In genomic region chr22:23626286-23626975, GRCh38 we compare ENCODE assay signal across 2 cellular contexts.
TF ChIP-seq lines count a peak whose summit lies in the region.

No MANE protein-coding gene starts in this region.

TF ChIP-seq in HepG2, 621 proteins besides CTCF, POLR2A, EP300 and RAD21:
- no peak for TF ChIP-seq ZSCAN9 (CRISPR knock-in tag; IDR thresholded peaks at IDR 0.05; ENCODE audit: borderline replicate concordance)
- TF ChIP-seq ZNF280B (CRISPR knock-in tag; IDR thresholded peaks at IDR 0.05; ENCODE audit: borderline replicate concordance), result no peak
- no peak for TF ChIP-seq ZNF275 (CRISPR knock-in tag; IDR thresholded peaks at IDR 0.05; ENCODE audit: borderline replicate concordance)

TF ChIP-seq in GM12878, 131 proteins besides CTCF, POLR2A, EP300 and RAD21:
- TF ChIP-seq PBX3 (IDR thresholded peaks at IDR 0.05; ENCODE audit: insufficient replicate concordance, low read depth, low read length) (no peak), SPI1 (IDR thresholded peaks at IDR 0.05; ENCODE audit: borderline replicate concordance, insufficient read depth, low read depth, low read length) (peak; percentile 22; the same call in 1 of the 2 replicates)
